Comparison of ENCODE assay signal across 9 cellular contexts in the genomic region with DNA sequence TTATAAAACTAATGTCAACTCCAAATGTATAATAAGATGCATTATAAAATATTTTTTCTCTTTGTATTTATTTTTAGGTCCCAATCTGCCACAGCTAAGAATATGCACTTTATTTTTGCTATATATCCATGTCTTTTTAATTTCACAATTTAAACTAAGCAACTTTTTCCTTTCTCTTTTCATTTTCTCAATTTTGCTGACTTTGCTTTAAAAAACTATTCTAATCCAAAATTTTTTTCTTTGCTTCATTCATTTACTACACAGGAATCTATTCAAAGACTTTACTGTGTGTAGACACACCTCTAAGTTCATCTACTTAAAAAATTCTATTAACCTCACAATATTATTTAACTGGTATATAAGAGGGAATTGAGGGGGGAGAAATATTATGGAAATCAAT.
"Had no signal": no experiment of that assay in that cellular context is flagged by ENCODE, and none has a peak within 500 bp of the region (broad histone marks: within the 10 kb centered on the region; RNA-seq: fewer than 3 reads in every experiment).

No MANE protein-coding gene starts in this region.

- DNase-seq: GM23248, GOT3, H9, HCEC 1CT, Karpas-422, KBM-7 had no signal

- H3K4me2 ChIP-seq: KMS-11 had no signal

- H3K4me3 ChIP-seq: GM23248 had no signal

- H3K9ac ChIP-seq: GM23248, KMS-11 had no signal

- FAIRE-seq: H54, HTR-8/SVneo had no signal

- H3K27ac ChIP-seq: GM23248, KMS-11 had no signal

- H2AFZ ChIP-seq: GM23248 had no signal
